In the genomic region with DNA sequence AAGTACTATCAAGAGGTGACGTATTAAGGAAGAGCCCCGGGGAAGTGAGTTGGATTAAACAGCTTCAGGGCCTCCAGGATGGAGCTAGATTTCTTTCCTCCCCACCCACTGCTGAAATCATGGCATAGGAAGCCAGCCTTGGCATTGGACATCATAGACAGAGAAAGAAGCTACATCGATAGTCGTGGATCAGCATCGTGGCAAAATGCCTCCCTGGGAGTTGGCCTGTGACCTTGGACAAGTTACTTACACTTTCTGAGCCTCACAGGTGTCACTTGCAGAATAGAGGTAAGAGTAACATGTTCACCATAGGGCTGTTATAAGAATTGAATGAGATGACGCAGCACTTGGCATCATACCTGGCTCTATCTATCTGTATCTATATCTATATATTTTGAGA, we compare ENCODE assay signal across 23 cellular contexts. TPM values are rescaled to one million over a fixed set of nuclear protein-coding genes. Genes with fewer than 3 reads are reported as not detected.
"Had no signal": no experiment of that assay in that cellular context is flagged by ENCODE, and none has a peak within 500 bp of the region (broad histone marks: within the 10 kb centered on the region; RNA-seq: fewer than 3 reads in every experiment).

No MANE protein-coding gene starts in this region.

- ATAC-seq: HepG2 had no signal

- DNase-seq: IMR-90, Karpas-422, KG1, MG63, NCI-H1092 treated with DMSO at 0.1 percent for 48 hours, NCI-H1436, NCI-H187, NCI-H2029, NCI-H2081 treated with DMSO at 0.1 percent for 48 hours, NCI-H2171, NCI-H226, NCI-H446, NCI-H510A, NCI-H524 treated with DMSO at 0.1 percent for 48 hours, NCI-H69, NCI-H774, Right ventricle myocardium superior, RPMI8226, SIG-M5 had no signal

- H3K4me3 ChIP-seq: MG63, SJSA1, SK-N-MC had no signal

- H3K27me3 ChIP-seq: MG63, SJSA1 had no signal

- H3K27ac ChIP-seq: SJSA1, SK-N-MC had no signal

- H3K9me3 ChIP-seq: MG63, SJSA1 had no signal

- H3K36me3 ChIP-seq: MG63, SJSA1 had no signal

RNA-seq across cellular contexts. Expression of gene ANKRD33, which starts 5.9 kb away (rescaled TPM):
- total RNA-seq: HepG2, HT1080, Right ventricle myocardium superior, SJSA1 had no signal

RNA-seq across cellular contexts. Expression of gene ACVRL1, which starts 13.5 kb away (rescaled TPM):
- total RNA-seq: HepG2 had no signal
- polyA plus RNA-seq: HepG2 had no signal

RNA-seq across cellular contexts. Expression of gene FIGNL2, which starts 45.3 kb away (rescaled TPM):
- total RNA-seq: SJSA1 had no signal
